Comparison of ENCODE assay signal across 25 cellular contexts in genomic region chrX:21683910-21684309, GRCh38. TPM values are rescaled to one million over a fixed set of nuclear protein-coding genes. Genes with fewer than 3 reads are reported as not detected.
DNase-seq lines count a peak whose midpoint lies in the region; ATAC-seq, FAIRE-seq and TF ChIP-seq lines count a peak whose summit lies in the region.
"Had no signal": no experiment of that assay in that cellular context is flagged by ENCODE, and none has a peak within 500 bp of the region (broad histone marks: within the 10 kb centered on the region; RNA-seq: fewer than 3 reads in every experiment).

No MANE protein-coding gene starts in this region.

- no peaks in the 10 kb centered on the region for H3K4me1 Mint-ChIP-seq in GM23338
- H3K4me1 Mint-ChIP-seq: activated naive CD8-positive, alpha-beta T cell treated with anti-CD3 and anti-CD28 coated beads, Interleukin-2, amount 10 ng/mL, durations not matched to agents 7 days and 5 days; neural crest cell had no signal

- no peaks in the 10 kb centered on the region for H3K27me3 Mint-ChIP-seq in GM23338 (ENCODE audit: insufficient read depth, low read depth, poor library complexity)
- H3K27me3 Mint-ChIP-seq: activated naive CD8-positive, alpha-beta T cell treated with anti-CD3 and anti-CD28 coated beads, Interleukin-2, amount 10 ng/mL, durations not matched to agents 7 days and 5 days; CD4-positive, alpha-beta T cell had no signal

- TF ChIP-seq EP300 in HepG2 (IDR thresholded peaks at IDR 0.05; ENCODE audit: low read depth in 2 of 2, low read length in 2 of 2) (no peak), HepG2 (CRISPR knock-in tag; IDR thresholded peaks at IDR 0.05; ENCODE audit: borderline replicate concordance) (no peak)

- BruUV-seq in HepG2 (replicated peaks; lab: Mats Ljungman, UMichigan) = no TSS peak

- H3K36me3 ChIP-seq in liver (ENCODE audit: control insufficient read depth in 4 of 4, insufficient read depth in 3 of 4, low read depth in 1 of 4, low read length in 3 of 4) = no peaks in the 10 kb centered on the region
- no peaks in the 10 kb centered on the region for H3K36me3 ChIP-seq in HepG2 (replicated peaks in 1 of 2; ENCODE audit: control insufficient read depth in 1 of 2, insufficient read depth in 2 of 2, low read length in 2 of 2)
- H3K36me3 ChIP-seq in SK-N-MC (ENCODE audit: insufficient read depth, low read length) = no peaks in the 10 kb centered on the region
- no peaks in the 10 kb centered on the region for H3K36me3 ChIP-seq in GM23338 (ENCODE audit: insufficient read depth)
- H3K36me3 ChIP-seq: breast epithelium, Peyer's patch, SJSA1, spleen had no signal

- H3K4me2 ChIP-seq in HepG2 (ENCODE audit: low read depth, low read length) (no peak overlapping the region), GM23338 (no peak overlapping the region)

- TF ChIP-seq CTCF in liver (IDR thresholded peaks at IDR 0.05; ENCODE audit: low read depth, low read length, missing input control) (no peak), HepG2 (CRISPR knock-in tag; IDR thresholded peaks at IDR 0.05) (no peak), fibroblast of villous mesenchyme (IDR thresholded peaks at IDR 0.05; ENCODE audit: insufficient read depth, low read depth, low read length) (no peak), GM23338 (conservative IDR thresholded peaks at IDR 0.05; ENCODE audit: low read depth in 2 of 2) (no peak)

- H3K9me3 Mint-ChIP-seq in GM23338 = no peaks in the 10 kb centered on the region

- H3K4me1 ChIP-seq in liver (ENCODE audit: control insufficient read depth in 4 of 4, insufficient read depth in 4 of 4, low read length in 3 of 4) (peaks cover 0 to 1% (median 0%) of the 10 kb centered on the region in 4 donors), HepG2 (ENCODE audit: insufficient read depth, low read length) (no peaks in the 10 kb centered on the region), GM23338 (ENCODE audit: insufficient read depth) (no peaks in the 10 kb centered on the region)
- H3K4me1 ChIP-seq: breast epithelium, Peyer's patch, SJSA1, spleen had no signal

- H3F3A ChIP-seq in GM23338 (replicated peaks; ENCODE audit: low read depth) = no peaks in the 10 kb centered on the region

- DNase-seq in HepG2 (ENCODE audit: low spot score) (no peak), SK-N-MC (ENCODE audit: low read depth, low spot score) (peak; percentile 28), fibroblast of villous mesenchyme (ENCODE audit: low read depth) (peak; percentile 37), GM23338 (ENCODE audit: low spot score) (no peak), GOT3 (lab: John Stamatoyannopoulos, UW) (no peak)
- DNase-seq: activated naive CD8-positive, alpha-beta T cell treated with anti-CD3 and anti-CD28 coated beads, Interleukin-2, amount 10 ng/mL, durations not matched to agents 7 days and 5 days; CD4-positive, alpha-beta T cell; cortex of kidney; left cardiac atrium; NCI-H1436; NCI-H774; Peyer's patch; spleen; T1000 had no signal

- no peaks in the 10 kb centered on the region for H3K36me3 Mint-ChIP-seq in GM23338 (ENCODE audit: low read depth)
- H3K36me3 Mint-ChIP-seq: activated naive CD8-positive, alpha-beta T cell treated with anti-CD3 and anti-CD28 coated beads, Interleukin-2, amount 10 ng/mL, durations not matched to agents 7 days and 5 days had no signal

- in situ Hi-C loops in HepG2 (cut with HindIII; ENCODE audit: extremely low pct_ligation_motif_present, low pct_unique_long_range_greater_than_20kb) = no loop called here

- H3K27ac ChIP-seq in liver (ENCODE audit: low read depth in 1 of 2, low read length in 2 of 2) (no peak overlapping the region), HepG2 (ENCODE audit: extremely low read length, insufficient read depth, low read length) (no peak overlapping the region), SK-N-MC (peak overlapping the region; percentile 51; the same call in 1 of the 2 replicates), GM23338 (ENCODE audit: low read depth) (no peak overlapping the region)
- H3K27ac ChIP-seq: breast epithelium, Peyer's patch, SJSA1, spleen had no signal

- ATAC-seq in HepG2 (no peak), esophagus mucosa (no peak), GM23338 (no peak), GM18873 (IDR thresholded peaks at IDR 0.05; ENCODE audit: low FRiP score, unreplicated experiment) (no peak)
- ATAC-seq: activated CD4-positive, CD25-positive, alpha-beta regulatory T cell treated with anti-CD3 and anti-CD28 coated beads, Interleukin-2, amount 50 U/mL, for 24 hours; left cardiac atrium had no signal

- H3K79me2 ChIP-seq in HepG2 (ENCODE audit: insufficient read depth, low read length) = no peaks in the 10 kb centered on the region
- H3K79me2 ChIP-seq in GM23338 (replicated peaks; ENCODE audit: insufficient read depth) = no peaks in the 10 kb centered on the region

- no peak for FAIRE-seq in HepG2 (lab: Jason Lieb, UNC)

- no peaks in the 10 kb centered on the region for H3K9me2 ChIP-seq in GM23338 (ENCODE audit: insufficient read depth)

- 26% methylated on average over 1 of the region's 1 CpG for WGBS in liver
- 26% methylated on average over 1 of the region's 1 CpG for WGBS in HepG2 (ENCODE audit: low lambda C conversion rate)

- POLR2A ChIA-PET in HepG2 (lab: Yijun Ruan, JAX) = no interaction called here

- H3K27me3 ChIP-seq in liver (ENCODE audit: control insufficient read depth in 4 of 4, insufficient read depth in 4 of 4, low read length in 3 of 4) (no peaks in the 10 kb centered on the region), HepG2 (ENCODE audit: control insufficient read depth in 1 of 2, insufficient read depth in 2 of 2, low read length in 2 of 2) (no peaks in the 10 kb centered on the region), GM23338 (ENCODE audit: insufficient read depth) (no peaks in the 10 kb centered on the region)
- H3K27me3 ChIP-seq: Peyer's patch, SJSA1 had no signal

- TF ChIP-seq POLR2A in HepG2 (IDR thresholded peaks at IDR 0.05; ENCODE audit: insufficient read depth in 1 of 2, low read depth in 2 of 2, low read length in 2 of 2) = no peak

- H4K20me1 ChIP-seq in HepG2 (ENCODE audit: insufficient read depth, low read length) (no peaks in the 10 kb centered on the region), GM23338 (replicated peaks; ENCODE audit: insufficient read depth) (no peaks in the 10 kb centered on the region)

- no peak overlapping the region for H3K9ac ChIP-seq in liver (ENCODE audit: low read depth in 1 of 2, low read length in 2 of 2)
- H3K9ac ChIP-seq in HepG2 (ENCODE audit: insufficient read depth, low read depth, low read length) = no peak overlapping the region
- no peak overlapping the region for H3K9ac ChIP-seq in SK-N-MC (ENCODE audit: insufficient read length)

- no peak overlapping the region for H3K4me3 Mint-ChIP-seq in GM23338
- H3K4me3 Mint-ChIP-seq: activated naive CD8-positive, alpha-beta T cell treated with anti-CD3 and anti-CD28 coated beads, Interleukin-2, amount 10 ng/mL, durations not matched to agents 7 days and 5 days; CD4-positive, alpha-beta T cell; neural crest cell had no signal

- no peak overlapping the region for H3K4me3 ChIP-seq in liver (ENCODE audit: low read depth in 1 of 3, low read length in 3 of 3)
- no peak overlapping the region for H3K4me3 ChIP-seq in HepG2 (replicated peaks in 1 of 3; ENCODE audit: insufficient read depth in 1 of 3, low read depth in 2 of 3, low read length in 3 of 3)
- 0 out of 2 replicates have a peak overlapping the region, but pooled peaks have one; percentile 7 for H3K4me3 ChIP-seq in SK-N-MC
- no peak overlapping the region for H3K4me3 ChIP-seq in fibroblast of villous mesenchyme (ENCODE audit: low read depth, low read length)
- H3K4me3 ChIP-seq in GM23338 = no peak overlapping the region
- H3K4me3 ChIP-seq: breast epithelium, Peyer's patch, SJSA1, spleen had no signal

- H3K27ac Mint-ChIP-seq in GM23338 = no peak overlapping the region
- H3K27ac Mint-ChIP-seq: activated naive CD8-positive, alpha-beta T cell treated with anti-CD3 and anti-CD28 coated beads, Interleukin-2, amount 10 ng/mL, durations not matched to agents 7 days and 5 days; CD4-positive, alpha-beta T cell had no signal

- CTCF ChIA-PET in HepG2 (lab: Yijun Ruan, JAX; ENCODE audit: low intra/inter-chr PET ratio, low total read pairs) = no interaction called here

- H2AFZ ChIP-seq in HepG2 (ENCODE audit: low read length) (no peak overlapping the region), GM23338 (no peak overlapping the region)

- intact Hi-C loops in HepG2 (cut with micrococcal nuclease; ENCODE audit: unreplicated experiment) = no loop called here

- TF ChIP-seq RAD21 in liver (IDR thresholded peaks at IDR 0.05) (no peak), HepG2 (CRISPR knock-in tag; IDR thresholded peaks at IDR 0.05) (no peak)

- H3K9me3 ChIP-seq in liver (ENCODE audit: control insufficient read depth in 4 of 4, low read length in 3 of 4) (no peaks in the 10 kb centered on the region), HepG2 (ENCODE audit: low read length) (no peaks in the 10 kb centered on the region), SK-N-MC (ENCODE audit: low read depth, low read length) (no peaks in the 10 kb centered on the region)
- H3K9me3 ChIP-seq: Peyer's patch, SJSA1, spleen had no signal

RNA-seq across cellular contexts. Expression of gene KLHL34, which starts 25.8 kb away (rescaled TPM):
- total RNA-seq in liver = under 1 TPM in 1 of 2 donors, not detected in 1; 0.14 TPM
- under 1 TPM; 0.02 to 0.04 TPM for polyA plus RNA-seq in liver
- total RNA-seq in HepG2 (2016; rRNA removed; fragmentation: Illumina TruSeq; extraction: Trizol) = not detected in 2 replicates
- total RNA-seq in HepG2 (2016; cell fraction: cytosol; rRNA removed; fragmentation: Illumina TruSeq; extraction: Trizol; ENCODE audit: low read depth) = not detected in 2 replicates
- not detected in 2 replicates for total RNA-seq in HepG2 (2016; cell fraction: insoluble cytoplasmic fraction; rRNA removed; fragmentation: Illumina TruSeq; extraction: Trizol)
- not detected in 2 replicates for total RNA-seq in HepG2 (2016; cell fraction: membrane; rRNA removed; fragmentation: Illumina TruSeq; extraction: Trizol)
- not detected in 2 replicates for total RNA-seq in HepG2 (2016; cell fraction: nucleus; rRNA removed; fragmentation: Illumina TruSeq; extraction: Trizol)
- polyA plus RNA-seq in HepG2 (2011; rRNA removed) = not detected in 2 replicates
- polyA plus RNA-seq in HepG2 (2011; cell fraction: cytosol; rRNA removed) = not detected in 2 replicates
- polyA plus RNA-seq in HepG2 (2011; cell fraction: nucleus; rRNA removed) = not detected in 2 replicates
- not detected in 2 replicates for polyA plus RNA-seq in HepG2 (2012)
- not detected in 2 replicates for polyA plus RNA-seq in HepG2 (2016; cell fraction: cytosol; fragmentation: Illumina TruSeq; extraction: Trizol; ENCODE audit: low read depth)
- polyA plus RNA-seq in HepG2 (2016; cell fraction: insoluble cytoplasmic fraction; fragmentation: Illumina TruSeq; extraction: Trizol; ENCODE audit: low read depth) = not detected in 2 replicates
- not detected in 2 replicates for polyA plus RNA-seq in HepG2 (2016; cell fraction: membrane; fragmentation: Illumina TruSeq; extraction: Trizol; ENCODE audit: low read depth)
- not detected in 2 replicates for polyA plus RNA-seq in HepG2 (2016; cell fraction: nucleus; fragmentation: Illumina TruSeq; extraction: Trizol; ENCODE audit: insufficient read depth, low read depth)
- not detected in 2 replicates for polyA minus RNA-seq in HepG2 (2011; rRNA and poly(A)+ RNA removed; ENCODE audit: low replicate concordance)
- not detected in 2 replicates for polyA minus RNA-seq in HepG2 (2011; cell fraction: cytosol; rRNA and poly(A)+ RNA removed)
- polyA minus RNA-seq in HepG2 (2011; cell fraction: nucleus; rRNA and poly(A)+ RNA removed) = not detected in 2 replicates
- total RNA-seq in fibroblast of villous mesenchyme = not detected in 2 replicates
- 0.08 TPM for total RNA-seq in esophagus mucosa
- 1.1 and 1.9 TPM in 2 replicates for total RNA-seq in GM23338 (2014; rRNA removed; shearing (Covaris generic))
- 0.49 and 0.81 TPM in 2 replicates for polyA plus RNA-seq in GM23338 (2016; fragmentation: Nextera tagmentation; extraction: Ambion mirVana)
- total RNA-seq: A172, HT1080, neural crest cell, pulmonary artery endothelial cell, SJSA1, urinary bladder had no signal

Comparison
In these comparisons a context has a peak if more than half of its experiments do, and no peak if none do; other contexts are left out.
1. DNase-seq: peak in SK-N-MC (single experiment) and fibroblast of villous mesenchyme (single experiment); none in HepG2 (single experiment), GM23338 (single experiment) and GOT3 (single experiment).